In genomic region chr22:35178446-35178845, GRCh38 we compare ENCODE assay signal across 20 cellular contexts.
DNase-seq lines count a peak whose midpoint lies in the region; ATAC-seq and TF ChIP-seq lines count a peak whose summit lies in the region.
"Had no signal": no experiment of that assay in that cellular context is flagged by ENCODE, and none has a peak within 500 bp of the region (broad histone marks: within the 10 kb centered on the region; RNA-seq: fewer than 3 reads in every experiment).

No MANE protein-coding gene starts in this region.

- H3K27ac ChIP-seq in ascending aorta: no peak overlapping the region
- H3K27ac ChIP-seq: BLaER1 treated with 17β-estradiol and CSF1 and Interleukin-3, amounts not matched to agents 10 nM and 100 nM; C4-2B had no signal

- peak; percentile 28 for DNase-seq in islet precursor cell
- peak; percentile 62 for DNase-seq in mesenteric fat pad (ENCODE audit: low spot score)
- peak; percentile 64 for DNase-seq in osteocyte (ENCODE audit: extremely low spot score, unreplicated experiment)
- no peak for DNase-seq in ascending aorta (ENCODE audit: low spot score in 2 of 2)
- no peak for DNase-seq in DMS53 (lab: John Stamatoyannopoulos, UW)
- DNase-seq in activated effector memory CD4-positive, alpha-beta T cell treated with anti-CD3 and anti-CD28 coated beads, Interleukin-2, amount 50 U/mL, for 16 hours: no peak
- DNase-seq: 8988T; ACHN; Caco-2; Calu3; CD4-positive, alpha-beta T cell; CD8-positive, alpha-beta T cell; DMS79; DND-41; EL; GDM1 had no signal

- H3K36me3 Mint-ChIP-seq in osteocyte (ENCODE audit: unreplicated experiment): no peaks in the 10 kb centered on the region
- H3K36me3 Mint-ChIP-seq: CD8-positive, alpha-beta T cell had no signal

- H3K27me3 Mint-ChIP-seq in osteocyte (ENCODE audit: unreplicated experiment): peaks cover 19% of the 10 kb centered on the region

- H3K27me3 ChIP-seq in ascending aorta: no peaks in the 10 kb centered on the region
- H3K27me3 ChIP-seq: BLaER1 treated with 17β-estradiol and CSF1 and Interleukin-3, amounts not matched to agents 10 nM and 100 nM had no signal

- TF ChIP-seq CTCF in osteocyte (IDR thresholded peaks at IDR 0.05) (no peak), ascending aorta (IDR thresholded peaks at IDR 0.05) (no peak)

- no peak overlapping the region for H3K4me3 ChIP-seq in ascending aorta
- H3K4me3 ChIP-seq: BLaER1 treated with 17β-estradiol and CSF1 and Interleukin-3, amounts not matched to agents 10 nM and 100 nM; GM12878 had no signal

- intact Hi-C loops in ascending aorta (cut with DNase I): no loop called here

- ATAC-seq in HG02759 (IDR thresholded peaks at IDR 0.05; ENCODE audit: unreplicated experiment): no peak
- ATAC-seq: CD8-positive, alpha-beta T cell; GM12878 had no signal

- no peaks in the 10 kb centered on the region for H3K9me3 ChIP-seq in ascending aorta
- H3K9me3 ChIP-seq: Caco-2 had no signal

- no peaks in the 10 kb centered on the region for H3K9me3 Mint-ChIP-seq in osteocyte (ENCODE audit: unreplicated experiment)

- no peaks in the 10 kb centered on the region for H3K36me3 ChIP-seq in ascending aorta
- H3K36me3 ChIP-seq: BLaER1 treated with 17β-estradiol and CSF1 and Interleukin-3, amounts not matched to agents 10 nM and 100 nM had no signal

- no peak overlapping the region for H3K4me3 Mint-ChIP-seq in osteocyte (ENCODE audit: unreplicated experiment)
- H3K4me3 Mint-ChIP-seq: CD4-positive, alpha-beta T cell; CD8-positive, alpha-beta T cell had no signal

- H3K4me1 ChIP-seq in ascending aorta: no peaks in the 10 kb centered on the region
- H3K4me1 ChIP-seq: BLaER1 treated with 17β-estradiol and CSF1 and Interleukin-3, amounts not matched to agents 10 nM and 100 nM; Caco-2 had no signal

- H3K4me1 Mint-ChIP-seq in osteocyte (ENCODE audit: unreplicated experiment): no peaks in the 10 kb centered on the region

- no peak overlapping the region for H3K27ac Mint-ChIP-seq in osteocyte (ENCODE audit: unreplicated experiment)
- H3K27ac Mint-ChIP-seq: CD4-positive, alpha-beta T cell; CD8-positive, alpha-beta T cell had no signal

Comparison
In these comparisons a context has a peak if more than half of its experiments do, and no peak if none do; other contexts are left out.
1. DNase-seq: peak in islet precursor cell (single experiment), mesenteric fat pad (single experiment) and osteocyte (single experiment); none in ascending aorta (0 of 2), DMS53 (single experiment) and activated effector memory CD4-positive, alpha-beta T cell treated with anti-CD3 and anti-CD28 coated beads, Interleukin-2, amount 50 U/mL, for 16 hours (single experiment).